ENCODE assay signal across 8 cellular contexts in the genomic region with DNA sequence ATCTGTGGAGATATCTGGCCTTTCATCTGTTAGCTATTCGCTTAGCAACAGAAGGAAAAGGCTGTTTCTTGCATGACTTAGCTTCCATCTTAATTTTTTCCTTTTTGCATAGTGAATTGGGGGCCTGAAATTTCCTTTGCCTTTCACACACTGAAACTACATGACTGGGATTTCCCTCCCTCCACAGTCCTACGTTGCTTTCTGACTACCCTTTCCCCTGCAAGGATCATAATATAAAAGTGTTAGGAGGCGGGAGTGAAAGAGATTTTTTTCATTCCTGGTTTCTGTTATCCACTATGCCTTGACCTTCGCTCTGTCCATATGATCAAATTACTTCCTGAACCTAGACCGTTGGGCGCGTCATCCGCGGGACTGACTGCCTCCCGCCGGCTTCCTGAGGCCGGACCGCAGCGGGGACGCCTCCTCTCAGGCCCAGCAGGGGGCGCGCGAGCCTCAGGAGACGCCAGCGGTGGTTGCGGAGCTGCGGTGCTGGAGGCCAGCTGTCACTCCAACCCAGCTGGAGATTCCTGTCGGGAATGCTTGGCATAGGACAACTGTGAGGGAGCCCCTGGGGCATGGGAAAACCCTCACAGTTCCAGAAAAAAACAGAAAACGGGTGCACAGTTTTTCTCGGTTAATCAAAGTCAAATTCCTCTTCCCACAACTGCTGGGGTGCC.
A peak's percentile ranks its signal among the peaks of the same experiment; 100 is the strongest.
DNase-seq lines count a peak whose midpoint lies in the region; ATAC-seq lines count a peak whose summit lies in the region.

No MANE protein-coding gene starts in this region.

- DNase-seq in C1 segment of cervical spinal cord (lab: John Stamatoyannopoulos, UW) (peak in 13 of 14 donors; percentile 12 to 82 (median 59)), NOMO-1 (lab: John Stamatoyannopoulos, UW; ENCODE audit: unreplicated experiment in 2 of 2) (peak; percentile 64 to 69), epithelial cell of prostate (ENCODE audit: low read depth, low spot score) (peak; percentile 20), middle frontal gyrus (ENCODE audit: extremely low spot score, low spot score) (peak; percentile 60)
- DNase-seq in activated CD8-positive, alpha-beta memory T cell treated with anti-CD3 and anti-CD28 coated beads, Interleukin-2, amount 50 U/mL, for 48 hours = peak; percentile 89
- DNase-seq in stimulated activated CD8-positive, alpha-beta memory T cell treated with anti-CD3 and anti-CD28 coated beads, Interleukin-2, amount 100 ng/mL, for 48 hours (ENCODE audit: low read depth in 2 of 2) = peak; percentile 48 to 60

- no peak overlapping the region for H3K27ac ChIP-seq in epithelial cell of prostate

- ATAC-seq in GM19328 (IDR thresholded peaks at IDR 0.05; ENCODE audit: unreplicated experiment) (peak; percentile 87), HG03520 (IDR thresholded peaks at IDR 0.05; ENCODE audit: unreplicated experiment) (peak; percentile 76)

Comparison
In these comparisons a context has a peak if more than half of its experiments do, and no peak if none do; other contexts are left out.
1. DNase-seq: peak in every context shown above with its lines; median percentile 89 in activated CD8-positive, alpha-beta memory T cell treated with anti-CD3 and anti-CD28 coated beads, Interleukin-2, amount 50 U/mL, for 48 hours; 66 in NOMO-1; 60 in middle frontal gyrus; 59 in C1 segment of cervical spinal cord; 54 in stimulated activated CD8-positive, alpha-beta memory T cell treated with anti-CD3 and anti-CD28 coated beads, Interleukin-2, amount 100 ng/mL, for 48 hours; 20 in epithelial cell of prostate.